ENCODE assay signal across 10 cellular contexts in the genomic region with DNA sequence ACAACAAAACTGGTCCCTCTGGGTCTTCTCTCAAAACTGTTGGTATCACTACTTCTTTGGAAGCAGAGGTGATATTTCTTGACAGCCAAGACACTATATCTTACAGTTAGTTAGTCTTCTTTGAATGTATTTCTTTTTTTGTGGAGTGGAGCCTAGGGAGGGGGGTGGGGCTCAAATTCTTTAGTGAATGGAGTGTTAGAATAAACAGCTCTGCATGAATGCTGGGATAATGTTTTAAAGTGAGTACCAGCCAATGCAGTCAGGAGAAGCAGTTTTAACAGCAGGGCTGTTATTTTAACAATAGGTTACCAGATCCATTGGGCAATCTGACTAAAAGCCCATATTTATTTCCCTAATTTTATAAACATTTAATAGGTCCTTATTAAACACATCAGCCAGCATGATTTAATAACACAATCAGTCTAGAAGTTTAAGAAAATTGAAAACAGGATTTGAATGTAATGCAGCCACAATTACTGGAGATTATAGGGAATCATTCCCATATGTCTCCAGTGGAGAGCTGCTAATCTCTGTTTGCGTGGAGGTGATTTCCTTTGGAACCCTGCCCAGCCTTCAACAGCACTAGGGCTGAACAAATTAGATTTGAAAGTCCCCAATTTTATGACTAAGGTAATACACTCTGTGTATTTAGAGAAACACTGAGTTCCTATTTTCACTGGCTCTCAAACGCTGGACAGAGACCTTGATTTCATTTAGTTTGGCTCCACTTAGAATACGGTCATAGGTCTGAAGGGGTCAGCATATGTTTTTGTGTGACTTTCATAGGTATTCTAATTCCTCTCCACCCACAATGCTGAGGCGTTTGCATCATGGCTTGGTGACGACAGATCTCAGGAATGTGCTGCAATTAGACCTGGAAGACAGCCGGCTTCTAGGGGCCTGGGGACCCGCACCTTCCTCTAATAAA.
DNase-seq lines count a peak whose midpoint lies in the region; ATAC-seq and TF ChIP-seq lines count a peak whose summit lies in the region.
"Had no signal": no experiment of that assay in that cellular context is flagged by ENCODE, and none has a peak within 500 bp of the region (broad histone marks: within the 10 kb centered on the region; RNA-seq: fewer than 3 reads in every experiment).

No MANE protein-coding gene starts in this region.

- H3K27me3 ChIP-seq in A673 (replicated peaks; ENCODE audit: insufficient read depth, low read depth, low read length, poor library complexity) (no peaks in the 10 kb centered on the region), ascending aorta (no peaks in the 10 kb centered on the region)

- peaks cover 4 to 18% of the 10 kb centered on the region in 2 donors for H3K4me1 Mint-ChIP-seq in stimulated activated naive B cell treated with anti-CD40 and anti-IgM and Interleukin-4, amounts not matched to agents 10 μg/mL and 1 μg/mL and 100 μg/mL, for 72 hours

- BruUV-seq in A673 (replicated peaks; lab: Mats Ljungman, UMichigan), result no TSS peak

- peaks cover under 1% of the 10 kb centered on the region in 2 donors for H3K9me3 Mint-ChIP-seq in stimulated activated naive B cell treated with anti-CD40 and anti-IgM and Interleukin-4, amounts not matched to agents 10 μg/mL and 1 μg/mL and 100 μg/mL, for 72 hours
- H3K9me3 Mint-ChIP-seq: activated T-helper 2 cell treated with anti-CD3 and anti-CD28 coated beads, Interferon-gamma antibody, Interleukin-2, Interleukin-4, amounts not matched to agents 10 μg/mL and 5 μg/mL and 100 μg/mL, durations not matched to agents 14 hours and 24 hours and 36 hours had no signal

- no peak overlapping the region for H3K27ac Mint-ChIP-seq in stimulated activated naive B cell treated with anti-CD40 and anti-IgM and Interleukin-4, amounts not matched to agents 10 μg/mL and 1 μg/mL and 100 μg/mL, for 72 hours
- H3K27ac Mint-ChIP-seq: activated T-helper 2 cell treated with anti-CD3 and anti-CD28 coated beads, Interferon-gamma antibody, Interleukin-2, Interleukin-4, amounts not matched to agents 10 μg/mL and 5 μg/mL and 100 μg/mL, durations not matched to agents 14 hours and 24 hours and 36 hours had no signal

- DNase-seq in A673 (ENCODE audit: low spot score), result peak; percentile 25
- peak; percentile 15 for DNase-seq in HuH-7 (ENCODE audit: low spot score)
- DNase-seq in ascending aorta (ENCODE audit: low spot score in 2 of 2), result peak in 1 of 2 donors; percentile 64
- DNase-seq in iPS-NIHi7 (ENCODE audit: extremely low spot score), result peak; percentile 67
- DNase-seq in GM20000 (ENCODE audit: low spot score), result no peak
- no peak for DNase-seq in stimulated activated naive B cell treated with anti-CD40 and anti-IgM and Interleukin-4, amounts not matched to agents 10 μg/mL and 1 μg/mL and 100 μg/mL, for 72 hours
- DNase-seq in KBM-7, result no peak

- intact Hi-C loops in A673 (cut with micrococcal nuclease; ENCODE audit: unreplicated experiment), result no loop called here
- intact Hi-C loops in ascending aorta (cut with DNase I), result no loop called here

- CTCF ChIA-PET in A673 (lab: Charles Lee), result no interaction called here

- TF ChIP-seq CTCF in A673 (conservative IDR thresholded peaks at IDR 0.05; ENCODE audit: low read depth, low read length) (no peak), ascending aorta (IDR thresholded peaks at IDR 0.05) (no peak), GM20000 (IDR thresholded peaks at IDR 0.05; ENCODE audit: extremely low read depth, missing control alignments) (no peak)

- H3K9me3 ChIP-seq in A673 (ENCODE audit: low read depth, low read length, poor library complexity, severe bottlenecking) (no peaks in the 10 kb centered on the region), ascending aorta (no peaks in the 10 kb centered on the region)

- in situ Hi-C loops in KBM-7 (cut with MboI; ENCODE audit: low pct_unique_long_range_greater_than_20kb, low sequenced_read_pairs), result no loop called here

- ATAC-seq in GM21825 (IDR thresholded peaks at IDR 0.05; ENCODE audit: unreplicated experiment), result no peak
- ATAC-seq in stimulated activated naive B cell treated with anti-CD40 and anti-IgM and Interleukin-4, amounts not matched to agents 10 μg/mL and 1 μg/mL and 100 μg/mL, for 72 hours (replicated peaks), result no peak

- H3K4me1 ChIP-seq in A673 (ENCODE audit: insufficient read depth, low read length, poor library complexity, severe bottlenecking) (peaks cover 8% of the 10 kb centered on the region), ascending aorta (peaks cover 0 to 20% of the 10 kb centered on the region in 2 donors)

- H3K4me3 Mint-ChIP-seq in stimulated activated naive B cell treated with anti-CD40 and anti-IgM and Interleukin-4, amounts not matched to agents 10 μg/mL and 1 μg/mL and 100 μg/mL, for 72 hours, result no peak overlapping the region

- H3K27ac ChIP-seq in A673 (ENCODE audit: low read depth, low read length, poor library complexity, severe bottlenecking), result no peak overlapping the region
- peak overlapping the region; percentile 68 to 74 for H3K27ac ChIP-seq in ascending aorta
- H3K27ac ChIP-seq: C4-2B had no signal

- POLR2A ChIA-PET in A673 (lab: Charles Lee; ENCODE audit: low non-redundant PET), result no interaction called here

- H3K36me3 ChIP-seq in A673 (ENCODE audit: insufficient read depth, low read length, poor library complexity, severe bottlenecking), result no peaks in the 10 kb centered on the region
- no peaks in the 10 kb centered on the region for H3K36me3 ChIP-seq in ascending aorta

- H3K4me3 ChIP-seq in A673 (ENCODE audit: low read depth, low read length, poor library complexity, severe bottlenecking) (no peak overlapping the region), ascending aorta (no peak overlapping the region)

- peaks cover 0 to 6% of the 10 kb centered on the region in 2 donors for H3K27me3 Mint-ChIP-seq in stimulated activated naive B cell treated with anti-CD40 and anti-IgM and Interleukin-4, amounts not matched to agents 10 μg/mL and 1 μg/mL and 100 μg/mL, for 72 hours

- peaks cover 0 to 1% of the 10 kb centered on the region in 2 donors for H3K36me3 Mint-ChIP-seq in stimulated activated naive B cell treated with anti-CD40 and anti-IgM and Interleukin-4, amounts not matched to agents 10 μg/mL and 1 μg/mL and 100 μg/mL, for 72 hours

Comparison
In these comparisons a context has a peak if more than half of its experiments do, and no peak if none do; other contexts are left out.
1. DNase-seq: peak in A673 (single experiment), HuH-7 (single experiment) and iPS-NIHi7 (single experiment); none in GM20000 (single experiment), stimulated activated naive B cell treated with anti-CD40 and anti-IgM and Interleukin-4, amounts not matched to agents 10 μg/mL and 1 μg/mL and 100 μg/mL, for 72 hours (single experiment) and KBM-7 (single experiment).